13 cellular contexts compared by ENCODE assay signal in genomic region chr6:134247854-134248580, GRCh38.
DNase-seq lines count a peak whose midpoint lies in the region; ATAC-seq and TF ChIP-seq lines count a peak whose summit lies in the region.
"Had no signal": no experiment of that assay in that cellular context is flagged by ENCODE, and none has a peak within 500 bp of the region (broad histone marks: within the 10 kb centered on the region; RNA-seq: fewer than 3 reads in every experiment).

No MANE protein-coding gene starts in this region.

- no peaks in the 10 kb centered on the region for H3K27me3 Mint-ChIP-seq in CD4-positive, alpha-beta T cell
- no peaks in the 10 kb centered on the region for H3K27me3 Mint-ChIP-seq in IgD-negative memory B cell
- no peaks in the 10 kb centered on the region for H3K27me3 Mint-ChIP-seq in naive B cell
- H3K27me3 Mint-ChIP-seq in stimulated activated naive B cell treated with anti-CD40 and anti-IgM and Interleukin-4, amounts not matched to agents 10 μg/mL and 1 μg/mL and 100 μg/mL, for 72 hours = no peaks in the 10 kb centered on the region

- peak overlapping the region; percentile 86 for H3K27ac Mint-ChIP-seq in CD4-positive, alpha-beta T cell
- H3K27ac Mint-ChIP-seq in IgD-negative memory B cell = peak overlapping the region; percentile 85 to 96 (median 95)
- peak overlapping the region; percentile 79 to 88 for H3K27ac Mint-ChIP-seq in activated naive CD4-positive, alpha-beta T cell treated with anti-CD3 and anti-CD28 coated beads, Interleukin-2, amount 50 U/mL, for 72 hours
- peak overlapping the region; percentile 91 to 100 (median 98) for H3K27ac Mint-ChIP-seq in naive B cell
- H3K27ac Mint-ChIP-seq in stimulated activated naive B cell treated with anti-CD40 and anti-IgM and Interleukin-4, amounts not matched to agents 10 μg/mL and 1 μg/mL and 100 μg/mL, for 72 hours = no peak overlapping the region

- peak overlapping the region; percentile 79 for H3K4me3 Mint-ChIP-seq in CD4-positive, alpha-beta T cell
- peak overlapping the region in 3 of 4 donors; percentile 33 to 67 (median 59) for H3K4me3 Mint-ChIP-seq in IgD-negative memory B cell
- H3K4me3 Mint-ChIP-seq in naive B cell = peak overlapping the region in 6 of 8 donors; percentile 8 to 77 (median 50)
- H3K4me3 Mint-ChIP-seq in stimulated activated naive B cell treated with anti-CD40 and anti-IgM and Interleukin-4, amounts not matched to agents 10 μg/mL and 1 μg/mL and 100 μg/mL, for 72 hours = no peak overlapping the region

- no peaks in the 10 kb centered on the region for H3K36me3 Mint-ChIP-seq in CD4-positive, alpha-beta T cell (ENCODE audit: low read depth)
- H3K36me3 Mint-ChIP-seq in IgD-negative memory B cell = peaks cover 4% of the 10 kb centered on the region
- H3K36me3 Mint-ChIP-seq in activated naive CD4-positive, alpha-beta T cell treated with anti-CD3 and anti-CD28 coated beads, Interleukin-2, amount 50 U/mL, for 72 hours = peaks cover 4 to 19% of the 10 kb centered on the region in 2 donors
- no peaks in the 10 kb centered on the region for H3K36me3 Mint-ChIP-seq in naive B cell
- H3K36me3 Mint-ChIP-seq in stimulated activated naive B cell treated with anti-CD40 and anti-IgM and Interleukin-4, amounts not matched to agents 10 μg/mL and 1 μg/mL and 100 μg/mL, for 72 hours = no peaks in the 10 kb centered on the region

- peaks cover 65% of the 10 kb centered on the region for H3K4me1 Mint-ChIP-seq in CD4-positive, alpha-beta T cell (ENCODE audit: low read depth)
- H3K4me1 Mint-ChIP-seq in IgD-negative memory B cell = peaks cover 34 to 40% (median 39%) of the 10 kb centered on the region in 3 donors
- H3K4me1 Mint-ChIP-seq in naive B cell = peaks cover 28 to 62% (median 46%) of the 10 kb centered on the region in 3 donors
- H3K4me1 Mint-ChIP-seq in stimulated activated naive B cell treated with anti-CD40 and anti-IgM and Interleukin-4, amounts not matched to agents 10 μg/mL and 1 μg/mL and 100 μg/mL, for 72 hours = peaks cover 26 to 46% of the 10 kb centered on the region in 2 donors

- peak overlapping the region; percentile 48 for H3K27ac ChIP-seq in CD4-positive, alpha-beta T cell (ENCODE audit: low read depth, low read length)
- H3K27ac ChIP-seq: right atrium auricular region had no signal

- DNase-seq in CD4-positive, alpha-beta T cell = no peak
- no peak for DNase-seq in activated naive CD4-positive, alpha-beta T cell treated with anti-CD3 and anti-CD28 coated beads, Interleukin-2, amount 50 U/mL, for 72 hours (ENCODE audit: low spot score in 2 of 2)
- DNase-seq in naive B cell (no peak), posterior vena cava (ENCODE audit: low spot score) (no peak), NCI-H1694 treated with DMSO at 0.1 percent for 48 hours (lab: John Stamatoyannopoulos, UW) (no peak), cortex of kidney (lab: John Stamatoyannopoulos, UW) (no peak)
- DNase-seq in stimulated activated naive B cell treated with anti-CD40 and anti-IgM and Interleukin-4, amounts not matched to agents 10 μg/mL and 1 μg/mL and 100 μg/mL, for 72 hours = no peak
- DNase-seq: head of caudate nucleus, NCI-H1048, NCI-H510A had no signal

- no peak for TF ChIP-seq CTCF in CD4-positive, alpha-beta T cell (IDR thresholded peaks at IDR 0.05)

- H3K9me3 Mint-ChIP-seq in CD4-positive, alpha-beta T cell = no peaks in the 10 kb centered on the region
- H3K9me3 Mint-ChIP-seq in IgD-negative memory B cell (no peaks in the 10 kb centered on the region), naive B cell (no peaks in the 10 kb centered on the region)
- H3K9me3 Mint-ChIP-seq in activated naive CD4-positive, alpha-beta T cell treated with anti-CD3 and anti-CD28 coated beads, Interleukin-2, amount 50 U/mL, for 72 hours = no peaks in the 10 kb centered on the region
- no peaks in the 10 kb centered on the region for H3K9me3 Mint-ChIP-seq in stimulated activated naive B cell treated with anti-CD40 and anti-IgM and Interleukin-4, amounts not matched to agents 10 μg/mL and 1 μg/mL and 100 μg/mL, for 72 hours

- intact Hi-C loops in CD4-positive, alpha-beta T cell (cut with DNase I, micrococcal nuclease) = loop anchor here (1.0 to 10.0 kb wide), 7 partner anchors 23 to 282 kb away; partner anchors contain the start of gene SGK1 (in 1 of the 2)
- intact Hi-C loops in posterior vena cava (cut with DNase I) = no loop called here

- no peak for ATAC-seq in CD4-positive, alpha-beta T cell (ENCODE audit: poor library complexity)
- ATAC-seq in activated naive CD4-positive, alpha-beta T cell treated with anti-CD3 and anti-CD28 coated beads, Interleukin-2, amount 50 U/mL, for 72 hours = no peak
- no peak for ATAC-seq in naive B cell (ENCODE audit: low read depth in 2 of 2)
- no peak for ATAC-seq in stimulated activated naive B cell treated with anti-CD40 and anti-IgM and Interleukin-4, amounts not matched to agents 10 μg/mL and 1 μg/mL and 100 μg/mL, for 72 hours (replicated peaks)

- no peaks in the 10 kb centered on the region for H3K27me3 ChIP-seq in CD4-positive, alpha-beta T cell (ENCODE audit: control insufficient read depth, insufficient read depth, low read length)
- H3K27me3 ChIP-seq: right atrium auricular region had no signal

- POLR2A ChIA-PET in CD4-positive, alpha-beta T cell (lab: Charles Lee) = interaction anchor here (0.6 to 3.4 kb wide), 6 partner anchors 25 to 392 kb away, joined by 3 to 18 read pairs (median 4); partner anchors contain the start of gene SGK1

- H3K9me3 ChIP-seq in CD4-positive, alpha-beta T cell (ENCODE audit: control insufficient read depth, low read length) = no peaks in the 10 kb centered on the region
- H3K9me3 ChIP-seq: mucosa of descending colon, right atrium auricular region had no signal

- CTCF ChIA-PET in CD4-positive, alpha-beta T cell (lab: Charles Lee) = interaction anchor here (0.6 to 2.7 kb wide), 5 partner anchors 9 to 1160 kb away, joined by 3 to 7 read pairs (median 4); no protein-coding TSS in a partner anchor

Comparison
In these comparisons a context has a peak if more than half of its experiments do, and no peak if none do; other contexts are left out.
1. H3K4me3 Mint-ChIP-seq: peak in CD4-positive, alpha-beta T cell (single experiment), IgD-negative memory B cell (3 of 4) and naive B cell (6 of 8); none in stimulated activated naive B cell treated with anti-CD40 and anti-IgM and Interleukin-4, amounts not matched to agents 10 μg/mL and 1 μg/mL and 100 μg/mL, for 72 hours (0 of 2).
2. intact Hi-C loops: an anchor here in CD4-positive, alpha-beta T cell (1.0 to 10.0 kb wide); none called in posterior vena cava.